Comparison of ENCODE assay signal across 14 cellular contexts in the genomic region with DNA sequence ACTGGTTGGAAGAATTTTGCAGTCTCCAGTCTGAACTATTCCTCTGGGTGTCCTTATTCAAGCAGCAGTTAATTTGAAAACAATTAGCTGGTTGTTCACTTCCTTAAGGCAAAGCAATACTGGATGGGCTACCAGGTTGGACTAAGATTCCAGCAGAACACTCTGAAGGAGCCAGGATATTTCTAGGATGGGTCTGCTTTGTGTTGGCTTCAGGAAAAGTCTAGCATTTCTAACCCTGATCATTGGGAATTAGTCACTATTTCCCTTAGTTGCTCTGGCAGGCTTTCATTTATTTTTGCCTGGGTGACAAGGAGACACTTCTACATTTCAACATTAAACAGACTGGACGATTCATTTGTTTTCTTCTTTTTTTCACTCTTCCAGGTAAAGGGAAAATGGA.
DNase-seq lines count a peak whose midpoint lies in the region; ATAC-seq and TF ChIP-seq lines count a peak whose summit lies in the region.
"Had no signal": no experiment of that assay in that cellular context is flagged by ENCODE, and none has a peak within 500 bp of the region (broad histone marks: within the 10 kb centered on the region; RNA-seq: fewer than 3 reads in every experiment).

No MANE protein-coding gene starts in this region.

- H3K9me3 ChIP-seq in heart right ventricle (no peaks in the 10 kb centered on the region), esophagus squamous epithelium (no peaks in the 10 kb centered on the region), uterus (no peaks in the 10 kb centered on the region)
- H3K9me3 ChIP-seq: BLaER1 treated with 17β-estradiol and CSF1 and Interleukin-3, amounts not matched to agents 10 nM and 100 nM; HAP-1 had no signal

- H3K4me3 ChIP-seq in heart right ventricle (no peak overlapping the region), fibroblast of pulmonary artery (replicated peaks; ENCODE audit: low read depth, low read length) (no peak overlapping the region), esophagus squamous epithelium (no peak overlapping the region), uterus (no peak overlapping the region)
- H3K4me3 ChIP-seq: BLaER1 treated with 17β-estradiol and CSF1 and Interleukin-3, amounts not matched to agents 10 nM and 100 nM; HAP-1 had no signal

- H3K27me3 ChIP-seq in heart right ventricle (no peaks in the 10 kb centered on the region), esophagus squamous epithelium (no peaks in the 10 kb centered on the region), uterus (no peaks in the 10 kb centered on the region)
- H3K27me3 ChIP-seq: BLaER1 treated with 17β-estradiol and CSF1 and Interleukin-3, amounts not matched to agents 10 nM and 100 nM had no signal

- DNase-seq in heart right ventricle (no peak), Right ventricle myocardium inferior (ENCODE audit: missing footprints) (no peak), fibroblast of pulmonary artery (ENCODE audit: low read depth) (peak; percentile 12), sciatic nerve (ENCODE audit: low spot score) (no peak), SHP77 treated with DMSO at 0.1 percent for 48 hours (lab: John Stamatoyannopoulos, UW) (no peak), esophagus squamous epithelium (lab: John Stamatoyannopoulos, UW) (no peak), uterus (no peak)
- DNase-seq: ACHN; CD4-positive, CD25-positive, alpha-beta regulatory T cell; DMS53; GF-D8; GOT3 had no signal

- ATAC-seq in heart right ventricle (peak in 6 of 8 donors; percentile 14 to 70 (median 49)), Right ventricle myocardium inferior (no peak), sciatic nerve (peak; percentile 24)

- intact Hi-C loops in heart right ventricle (cut with DNase I) (no loop called here), Right ventricle myocardium inferior (cut with DNase I) (no loop called here), sciatic nerve (cut with DNase I) (no loop called here), esophagus squamous epithelium (cut with DNase I) (no loop called here), uterus (cut with DNase I; ENCODE audit: low total_unique reads) (no loop called here)

- WGBS in heart right ventricle, 2 donors: 23 to 30% methylated on average over 1 of the region's 1 CpG
- WGBS in esophagus squamous epithelium, 2 donors: 53 to 73% methylated on average over 1 of the region's 1 CpG

- H3K4me1 ChIP-seq in heart right ventricle (peaks cover 0 to 36% (median 12%) of the 10 kb centered on the region in 9 donors), esophagus squamous epithelium (peaks cover 0 to 4% (median 0%) of the 10 kb centered on the region in 3 donors), uterus (no peaks in the 10 kb centered on the region)
- H3K4me1 ChIP-seq: BLaER1 treated with 17β-estradiol and CSF1 and Interleukin-3, amounts not matched to agents 10 nM and 100 nM had no signal

- TF ChIP-seq POLR2A in esophagus squamous epithelium (IDR thresholded peaks at IDR 0.05) (no peak), uterus (IDR thresholded peaks at IDR 0.05) (no peak)

- H3K36me3 ChIP-seq in heart right ventricle: no peaks in the 10 kb centered on the region
- no peaks in the 10 kb centered on the region for H3K36me3 ChIP-seq in esophagus squamous epithelium
- H3K36me3 ChIP-seq in uterus: no peaks in the 10 kb centered on the region
- H3K36me3 ChIP-seq: BLaER1 treated with 17β-estradiol and CSF1 and Interleukin-3, amounts not matched to agents 10 nM and 100 nM; HAP-1 had no signal

- peak overlapping the region in 5 of 10 donors; percentile 7 to 46 (median 25) for H3K27ac ChIP-seq in heart right ventricle
- no peak overlapping the region for H3K27ac ChIP-seq in esophagus squamous epithelium
- no peak overlapping the region for H3K27ac ChIP-seq in uterus
- H3K27ac ChIP-seq: BLaER1 treated with 17β-estradiol and CSF1 and Interleukin-3, amounts not matched to agents 10 nM and 100 nM had no signal

- TF ChIP-seq CTCF in heart right ventricle (IDR thresholded peaks at IDR 0.05) (no peak), fibroblast of pulmonary artery (IDR thresholded peaks at IDR 0.05; ENCODE audit: low read length, missing control alignments) (no peak), esophagus squamous epithelium (IDR thresholded peaks at IDR 0.05) (no peak), uterus (IDR thresholded peaks at IDR 0.05) (no peak)
